17 cellular contexts compared by ENCODE assay signal in the genomic region with DNA sequence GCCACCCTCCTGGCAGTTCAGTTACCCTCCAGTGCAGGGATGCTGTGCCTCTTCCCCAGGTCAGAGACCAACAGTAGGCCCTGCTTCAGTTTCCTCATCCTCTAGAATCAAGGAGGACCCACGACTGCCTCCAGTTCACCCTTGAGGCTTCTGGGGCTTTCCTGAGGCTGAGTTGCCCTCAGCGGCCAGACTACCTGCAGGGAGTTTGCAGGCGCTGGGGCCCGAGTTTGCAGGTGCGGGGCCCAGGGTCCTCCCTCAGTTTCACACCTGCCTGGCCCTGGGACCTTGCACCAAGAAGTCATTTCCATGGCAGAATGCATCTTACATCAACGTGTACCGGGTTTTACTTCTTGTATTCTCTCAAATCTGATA. TPM values are rescaled to one million over a fixed set of nuclear protein-coding genes. Genes with fewer than 3 reads are reported as not detected.
DNase-seq lines count a peak whose midpoint lies in the region; ATAC-seq, FAIRE-seq and TF ChIP-seq lines count a peak whose summit lies in the region.
"Had no signal": no experiment of that assay in that cellular context is flagged by ENCODE, and none has a peak within 500 bp of the region (broad histone marks: within the 10 kb centered on the region; RNA-seq: fewer than 3 reads in every experiment).

No MANE protein-coding gene starts in this region.

- peak overlapping the region; percentile 47; the same call in 1 of the 2 replicates for H3K4me2 ChIP-seq in MM.1S (ENCODE audit: low read depth, low read length)
- H3K4me2 ChIP-seq in H1 (ENCODE audit: insufficient read depth in 1 of 2, low read depth in 2 of 2, low read length in 2 of 2), result no peak overlapping the region

- H3K79me2 ChIP-seq in MM.1S (ENCODE audit: low read length) (no peaks in the 10 kb centered on the region), H1 (ENCODE audit: control insufficient read depth in 1 of 2, insufficient read depth in 2 of 2, low read length in 2 of 2) (no peaks in the 10 kb centered on the region)

- TF ChIP-seq EP300 in H1 (IDR thresholded peaks at IDR 0.05; ENCODE audit: borderline replicate concordance in 1 of 2, low read depth in 2 of 2, low read length in 2 of 2), result no peak

- no peak overlapping the region for H2AK5ac ChIP-seq in H1 (ENCODE audit: low read depth, low read length)

- no peak overlapping the region for H2BK120ac ChIP-seq in H1 (replicated peaks; ENCODE audit: low read depth, low read length)

- no peak for ATAC-seq in GM21423 (IDR thresholded peaks at IDR 0.05; ENCODE audit: unreplicated experiment)
- no peak for ATAC-seq in HG03280 (IDR thresholded peaks at IDR 0.05; ENCODE audit: unreplicated experiment)

- no peaks in the 10 kb centered on the region for H3F3A ChIP-seq in MM.1S (ENCODE audit: insufficient read depth, low read length)

- no peaks in the 10 kb centered on the region for H3K4me1 ChIP-seq in MM.1S (ENCODE audit: low read length)
- no peaks in the 10 kb centered on the region; a peak in 2 of 7 replicates for H3K4me1 ChIP-seq in H1 (replicated peaks in 1 of 4; ENCODE audit: control insufficient read depth in 3 of 4, insufficient read depth in 4 of 4, low read length in 3 of 4)

- H3K79me1 ChIP-seq in H1 (ENCODE audit: low read depth, low read length), result no peaks in the 10 kb centered on the region

- TF ChIP-seq POLR2A in GM12892 (IDR thresholded peaks at IDR 0.05; ENCODE audit: low read depth, low read length) (no peak), H1 (IDR thresholded peaks at IDR 0.05; ENCODE audit: control extremely low read depth in 1 of 2, low read depth in 2 of 2, low read length in 2 of 2) (no peak)

- no peaks in the 10 kb centered on the region for H3K9me3 ChIP-seq in MM.1S (replicated peaks; ENCODE audit: insufficient read depth, low read length)
- no peaks in the 10 kb centered on the region for H3K9me3 ChIP-seq in H1 (ENCODE audit: insufficient read depth in 2 of 2, low read depth in 1 of 2, low read length in 1 of 2)

- no peak overlapping the region for H4K91ac ChIP-seq in H1 (replicated peaks; ENCODE audit: insufficient read length, low read length)

- WGBS in H1 (ENCODE audit: extremely low coverage in 1 of 2, insufficient coverage in 1 of 2, insufficient read length in 1 of 2, insufficient replicate concordance in 2 of 2, low coverage in 1 of 2, low lambda C conversion rate in 2 of 2, missing lambda C conversion rate in 1 of 2), 2 experiments, result 84% methylated on average over 5 of the region's 7 CpGs; no CpG with 5 or more reads in 1 of the 2 experiments

- no peak overlapping the region for H2AFZ ChIP-seq in MM.1S (ENCODE audit: low read length)
- no peak overlapping the region; the same call in 1 of the 2 replicates for H2AFZ ChIP-seq in H1 (ENCODE audit: low read length)

- H3K18ac ChIP-seq in H1 (ENCODE audit: extremely low read depth, low read length), result no peak overlapping the region

- no peaks in the 10 kb centered on the region for H3K9me2 ChIP-seq in MM.1S (replicated peaks; ENCODE audit: insufficient read depth, low read length)

- no peak overlapping the region for H4K5ac ChIP-seq in H1 (ENCODE audit: insufficient read length, low read depth, low read length)

- DNase-seq in GM12892 (ENCODE audit: insufficient read length), result no peak
- DNase-seq in MM.1S, result no peak
- no peak for DNase-seq in H1 (ENCODE audit: low read depth in 1 of 2, low spot score in 2 of 2)
- no peak for DNase-seq in urothelium cell line (ENCODE audit: low spot score)
- no peak for DNase-seq in GDM1 (lab: John Stamatoyannopoulos, UW)
- DNase-seq: 8988T; C1 segment of cervical spinal cord; Calu3; CD4-positive, alpha-beta memory T cell; COR-L47; DMS53; DMS79 treated with DMSO at 0.1 percent for 48 hours; GOT3; HCEC 1CT had no signal

- no peak overlapping the region for H3K56ac ChIP-seq in H1 (replicated peaks; ENCODE audit: insufficient read length, low read depth, low read length)

- peak; percentile 21 for FAIRE-seq in GM12892 (lab: Jason Lieb, UNC)
- no peak for FAIRE-seq in H1 (lab: Jason Lieb, UNC)
- FAIRE-seq in urothelium cell line (lab: Jason Lieb, UNC), result peak; percentile 62
- FAIRE-seq: GM19239 had no signal

- H3K27me3 ChIP-seq in MM.1S (replicated peaks; ENCODE audit: insufficient read depth, low read length) (peaks cover 44% of the 10 kb centered on the region), H1 (replicated peaks in 1 of 4; ENCODE audit: control insufficient read depth in 3 of 4, extremely low read depth in 1 of 4, insufficient read depth in 3 of 4, low read length in 3 of 4) (no peaks in the 10 kb centered on the region)

- H3K23me2 ChIP-seq in H1 (ENCODE audit: low read depth, low read length), result no peaks in the 10 kb centered on the region

- no peak overlapping the region for H2BK20ac ChIP-seq in H1 (ENCODE audit: low read length)

- H2BK15ac ChIP-seq in H1 (ENCODE audit: low read length), result no peak overlapping the region

- H3K27ac ChIP-seq in MM.1S (ENCODE audit: low read length) (no peak overlapping the region), H1 (ENCODE audit: low read depth, low read length) (no peak overlapping the region)

- no peaks in the 10 kb centered on the region for H3K36me3 ChIP-seq in MM.1S (replicated peaks; ENCODE audit: insufficient read depth, low read length)
- H3K36me3 ChIP-seq in H1 (ENCODE audit: control insufficient read depth in 2 of 4, insufficient read depth in 4 of 4, low read length in 3 of 4), result no peaks in the 10 kb centered on the region

- no peak overlapping the region for H2BK5ac ChIP-seq in H1 (ENCODE audit: low read depth, low read length)

- H3K9ac ChIP-seq in MM.1S (ENCODE audit: low read length), result no peak overlapping the region
- H3K9ac ChIP-seq in H1 (replicated peaks in 1 of 4; ENCODE audit: extremely low read depth in 1 of 4, low read depth in 3 of 4, low read length in 3 of 4), result no peak overlapping the region

- no peak for TF ChIP-seq CTCF in MM.1S (IDR thresholded peaks at IDR 0.05; ENCODE audit: low read length)
- no peak for TF ChIP-seq CTCF in H1 (IDR thresholded peaks at IDR 0.05; ENCODE audit: control extremely low read depth in 1 of 3, insufficient read depth in 1 of 3, low read depth in 1 of 3, low read length in 3 of 3)

- H3K4me3 ChIP-seq in MM.1S (ENCODE audit: low read length), result no peak overlapping the region
- no peak overlapping the region for H3K4me3 ChIP-seq in H1 (ENCODE audit: extremely low read depth in 1 of 4, insufficient read depth in 2 of 4, low read depth in 3 of 4, low read length in 4 of 4)

- no peak overlapping the region for H3K14ac ChIP-seq in H1 (ENCODE audit: insufficient read length)

- CTCF ChIA-PET in H1 (lab: Charles Lee; ENCODE audit: partially characterized antibody), result interaction anchor here (0.6 kb wide), 1 partner anchor 119 kb away, joined by 3 read pairs; no protein-coding TSS in a partner anchor

- no peak overlapping the region for H3K23ac ChIP-seq in H1 (ENCODE audit: insufficient read length)

- H2BK12ac ChIP-seq in H1 (ENCODE audit: low read depth, low read length), result no peak overlapping the region

- peak overlapping the region; percentile 41; the same call in 1 of the 2 replicates for H4K8ac ChIP-seq in H1 (ENCODE audit: extremely low read depth, insufficient read depth, low read length)

- H4K20me1 ChIP-seq in MM.1S (ENCODE audit: insufficient read depth, low read length), result no peaks in the 10 kb centered on the region
- H4K20me1 ChIP-seq in H1 (replicated peaks in 1 of 2; ENCODE audit: control insufficient read depth in 1 of 2, insufficient read depth in 2 of 2, low read length in 2 of 2), result no peaks in the 10 kb centered on the region

- no peak for TF ChIP-seq RAD21 in H1 (IDR thresholded peaks at IDR 0.05 in 1 of 2, conservative IDR thresholded peaks at IDR 0.05 in 1 of 2; ENCODE audit: low read depth in 2 of 2, low read length in 2 of 2)

- no peak overlapping the region for H3K4ac ChIP-seq in H1 (replicated peaks; ENCODE audit: insufficient read length, low read depth, low read length)

- POLR2A ChIA-PET in H1 (lab: Charles Lee; ENCODE audit: partially characterized antibody), result no interaction called here

TF ChIP-seq in H1, 55 proteins besides CTCF, POLR2A, EP300 and RAD21 (continues in another document):
- TF ChIP-seq, protein P1, sequence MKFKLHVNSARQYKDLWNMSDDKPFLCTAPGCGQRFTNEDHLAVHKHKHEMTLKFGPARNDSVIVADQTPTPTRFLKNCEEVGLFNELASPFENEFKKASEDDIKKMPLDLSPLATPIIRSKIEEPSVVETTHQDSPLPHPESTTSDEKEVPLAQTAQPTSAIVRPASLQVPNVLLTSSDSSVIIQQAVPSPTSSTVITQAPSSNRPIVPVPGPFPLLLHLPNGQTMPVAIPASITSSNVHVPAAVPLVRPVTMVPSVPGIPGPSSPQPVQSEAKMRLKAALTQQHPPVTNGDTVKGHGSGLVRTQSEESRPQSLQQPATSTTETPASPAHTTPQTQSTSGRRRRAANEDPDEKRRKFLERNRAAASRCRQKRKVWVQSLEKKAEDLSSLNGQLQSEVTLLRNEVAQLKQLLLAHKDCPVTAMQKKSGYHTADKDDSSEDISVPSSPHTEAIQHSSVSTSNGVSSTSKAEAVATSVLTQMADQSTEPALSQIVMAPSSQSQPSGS (IDR thresholded peaks at IDR 0.05; ENCODE audit: low read length), result no peak
- TF ChIP-seq TCF12 (IDR thresholded peaks at IDR 0.05; ENCODE audit: low read depth, low read length), result no peak
- no peak for TF ChIP-seq CBX8 (IDR thresholded peaks at IDR 0.05; ENCODE audit: borderline replicate concordance, low read depth, low read length)
- no peak for TF ChIP-seq YY1 (IDR thresholded peaks at IDR 0.05; ENCODE audit: low read depth, low read length)

RNA-seq across cellular contexts. Expression of a gene that starts 38.9 kb away (rescaled TPM):
- polyA plus RNA-seq in GM12892 (2012; ENCODE audit: missing spikeins), result 13.4 TPM
- 11.9 and 14.5 TPM in 2 replicates for total RNA-seq in H1 (2021; fragmentation: NEBNext Ultra II Directional; extraction: Animal tissue kit (Norgen Biotek cat#: 25700))
- 10.7 and 14.6 TPM in 2 replicates for polyA plus RNA-seq in H1 (2011; rRNA removed)
- polyA plus RNA-seq in H1 (2011; cell fraction: cytosol; rRNA removed), result 10.5 TPM
- 12.9 TPM for polyA plus RNA-seq in H1 (2011; cell fraction: nucleus; rRNA removed)
- polyA plus RNA-seq in H1 (2012, experiment 1 of 2), result 9.6 to 12.2 TPM (median 10.7 TPM) in 4 replicates
- 10.7 TPM for polyA plus RNA-seq in H1 (2012, experiment 2 of 2)
- 8.8 TPM for polyA plus RNA-seq in H1 (2013, experiment 1 of 2)
- polyA plus RNA-seq in H1 (2013, experiment 2 of 2), result 8.9 TPM
- polyA minus RNA-seq in H1 (2011; rRNA and poly(A)+ RNA removed), result 3.7 and 3.8 TPM in 2 replicates
- 5.4 TPM for polyA minus RNA-seq in H1 (2011; cell fraction: cytosol; rRNA and poly(A)+ RNA removed)
- 7.5 TPM for polyA minus RNA-seq in H1 (2011; cell fraction: nucleus; rRNA and poly(A)+ RNA removed)

RNA-seq across cellular contexts. Expression of a gene that starts 57.9 kb away (rescaled TPM):
- 20.3 TPM for polyA plus RNA-seq in GM12892 (2012; ENCODE audit: missing spikeins)
- 41.2 and 43.2 TPM in 2 replicates for total RNA-seq in H1 (2021; fragmentation: NEBNext Ultra II Directional; extraction: Animal tissue kit (Norgen Biotek cat#: 25700))
- polyA plus RNA-seq in H1 (2011; rRNA removed), result 31.8 and 44.6 TPM in 2 replicates
- 40.3 TPM for polyA plus RNA-seq in H1 (2011; cell fraction: cytosol; rRNA removed)
- polyA plus RNA-seq in H1 (2011; cell fraction: nucleus; rRNA removed), result 26.6 TPM
- polyA plus RNA-seq in H1 (2012, experiment 1 of 2), result 43.1 to 49.6 TPM (median 44.6 TPM) in 4 replicates
- polyA plus RNA-seq in H1 (2012, experiment 2 of 2), result 34.6 TPM
- polyA plus RNA-seq in H1 (2013, experiment 1 of 2), result 35.1 TPM
- 37.0 TPM for polyA plus RNA-seq in H1 (2013, experiment 2 of 2)
- polyA minus RNA-seq in H1 (2011; rRNA and poly(A)+ RNA removed), result 16.9 and 20.4 TPM in 2 replicates
- 12.8 TPM for polyA minus RNA-seq in H1 (2011; cell fraction: cytosol; rRNA and poly(A)+ RNA removed)
- 13.8 TPM for polyA minus RNA-seq in H1 (2011; cell fraction: nucleus; rRNA and poly(A)+ RNA removed)
